Comparison of ENCODE assay signal across 17 cellular contexts in genomic region chr16:57890752-57891111, GRCh38.
DNase-seq lines count a peak whose midpoint lies in the region; ATAC-seq and TF ChIP-seq lines count a peak whose summit lies in the region.
"Had no signal": no experiment of that assay in that cellular context is flagged by ENCODE, and none has a peak within 500 bp of the region (broad histone marks: within the 10 kb centered on the region; RNA-seq: fewer than 3 reads in every experiment).

No MANE protein-coding gene starts in this region.

- WGBS in right cardiac atrium = 78% methylated on average over 3 of the region's 3 CpGs

- in situ Hi-C loops in brain microvascular endothelial cell (cut with HindIII; ENCODE audit: low pct_ligation_motif_present, low sequenced_read_pairs) = no loop called here

- TF ChIP-seq CTCF in right atrium auricular region (IDR thresholded peaks at IDR 0.05) = no peak
- no peak for TF ChIP-seq CTCF in nephron progenitor cell (IDR thresholded peaks at IDR 0.05)
- TF ChIP-seq CTCF in brain microvascular endothelial cell (IDR thresholded peaks at IDR 0.05; ENCODE audit: low read depth, low read length, missing control alignments) = no peak

- no peaks in the 10 kb centered on the region for H3K9me3 ChIP-seq in right atrium auricular region
- no peaks in the 10 kb centered on the region for H3K9me3 ChIP-seq in right cardiac atrium (ENCODE audit: control insufficient read depth, low read length)

- H3K27me3 ChIP-seq in right atrium auricular region (no peaks in the 10 kb centered on the region), right cardiac atrium (ENCODE audit: control insufficient read depth, insufficient read depth) (no peaks in the 10 kb centered on the region), brain microvascular endothelial cell (replicated peaks) (no peaks in the 10 kb centered on the region)

- DNase-seq in Right ventricle myocardium inferior (ENCODE audit: missing footprints) (no peak), right atrium auricular region (ENCODE audit: low spot score) (no peak), right cardiac atrium (no peak), nephron progenitor cell (no peak), dermis blood vessel endothelial cell (no peak), brain microvascular endothelial cell (no peak)
- DNase-seq in activated T-helper 1 cell treated with anti-CD3 and anti-CD28 coated beads, Interleukin-12 subunit alpha, Interleukin-12 subunit beta, Interleukin-2, Interleukin-4 antibody, amounts not matched to agents 30 ng/mL and 10 ng/mL and 1 ng/mL, durations not matched to agents 14 hours and 24 hours and 36 hours (ENCODE audit: low spot score) = no peak
- DNase-seq: C1 segment of cervical spinal cord, H7, NCI-H2029, NCI-H2171 treated with DMSO at 0.1 percent for 48 hours, NCI-H82, SHP77 treated with DMSO at 0.1 percent for 48 hours had no signal

- H3K9me3 Mint-ChIP-seq in nephron progenitor cell = no peaks in the 10 kb centered on the region
- H3K9me3 Mint-ChIP-seq in activated T-helper 1 cell treated with anti-CD3 and anti-CD28 coated beads, Interleukin-12 subunit alpha, Interleukin-12 subunit beta, Interleukin-2, Interleukin-4 antibody, amounts not matched to agents 30 ng/mL and 10 ng/mL and 1 ng/mL, durations not matched to agents 14 hours and 24 hours and 36 hours = no peaks in the 10 kb centered on the region

- H3K27ac ChIP-seq in right atrium auricular region = peak overlapping the region in 1 of 2 donors; percentile 55
- no peak overlapping the region for H3K27ac ChIP-seq in right cardiac atrium (ENCODE audit: low read length)
- no peak overlapping the region for H3K27ac ChIP-seq in brain microvascular endothelial cell
- H3K27ac ChIP-seq: 22Rv1 had no signal

- ATAC-seq in Right ventricle myocardium inferior (peak; percentile 18), right cardiac atrium (peak; percentile 10 to 34), GM19452 (IDR thresholded peaks at IDR 0.05; ENCODE audit: unreplicated experiment) (no peak)
- ATAC-seq: Panc1 had no signal

- peaks cover 16% of the 10 kb centered on the region for H3K4me1 Mint-ChIP-seq in nephron progenitor cell
- H3K4me1 Mint-ChIP-seq in activated T-helper 1 cell treated with anti-CD3 and anti-CD28 coated beads, Interleukin-12 subunit alpha, Interleukin-12 subunit beta, Interleukin-2, Interleukin-4 antibody, amounts not matched to agents 30 ng/mL and 10 ng/mL and 1 ng/mL, durations not matched to agents 14 hours and 24 hours and 36 hours (ENCODE audit: low read depth) = peaks cover 21% of the 10 kb centered on the region

- H3K27me3 Mint-ChIP-seq in nephron progenitor cell (ENCODE audit: low read depth, poor library complexity) = peaks cover 19% of the 10 kb centered on the region
- H3K27me3 Mint-ChIP-seq in activated T-helper 1 cell treated with anti-CD3 and anti-CD28 coated beads, Interleukin-12 subunit alpha, Interleukin-12 subunit beta, Interleukin-2, Interleukin-4 antibody, amounts not matched to agents 30 ng/mL and 10 ng/mL and 1 ng/mL, durations not matched to agents 14 hours and 24 hours and 36 hours (ENCODE audit: insufficient read depth) = peaks cover 21% of the 10 kb centered on the region

- no peaks in the 10 kb centered on the region for H3K36me3 Mint-ChIP-seq in nephron progenitor cell (ENCODE audit: low read depth)
- no peaks in the 10 kb centered on the region for H3K36me3 Mint-ChIP-seq in activated T-helper 1 cell treated with anti-CD3 and anti-CD28 coated beads, Interleukin-12 subunit alpha, Interleukin-12 subunit beta, Interleukin-2, Interleukin-4 antibody, amounts not matched to agents 30 ng/mL and 10 ng/mL and 1 ng/mL, durations not matched to agents 14 hours and 24 hours and 36 hours (ENCODE audit: low read depth)

- H3K36me3 ChIP-seq in right atrium auricular region = no peaks in the 10 kb centered on the region
- no peaks in the 10 kb centered on the region for H3K36me3 ChIP-seq in brain microvascular endothelial cell (replicated peaks)

- H3K27ac Mint-ChIP-seq in nephron progenitor cell = peak overlapping the region; percentile 64
- no peak overlapping the region for H3K27ac Mint-ChIP-seq in activated T-helper 1 cell treated with anti-CD3 and anti-CD28 coated beads, Interleukin-12 subunit alpha, Interleukin-12 subunit beta, Interleukin-2, Interleukin-4 antibody, amounts not matched to agents 30 ng/mL and 10 ng/mL and 1 ng/mL, durations not matched to agents 14 hours and 24 hours and 36 hours
- H3K27ac Mint-ChIP-seq: IgD-negative memory B cell had no signal

- intact Hi-C loops in Right ventricle myocardium inferior (cut with DNase I) (no loop called here), right cardiac atrium (cut with DNase I) (no loop called here)
- intact Hi-C loops in activated T-helper 1 cell treated with anti-CD3 and anti-CD28 coated beads, Interleukin-12 subunit alpha, Interleukin-12 subunit beta, Interleukin-2, Interleukin-4 antibody, amounts not matched to agents 30 ng/mL and 10 ng/mL and 1 ng/mL, durations not matched to agents 14 hours and 24 hours and 36 hours (cut with micrococcal nuclease) = loop anchor here (10.0 kb wide), 1 partner anchor 96 kb away; no protein-coding TSS in a partner anchor

- no peak overlapping the region for H3K4me3 Mint-ChIP-seq in nephron progenitor cell
- no peak overlapping the region for H3K4me3 Mint-ChIP-seq in activated T-helper 1 cell treated with anti-CD3 and anti-CD28 coated beads, Interleukin-12 subunit alpha, Interleukin-12 subunit beta, Interleukin-2, Interleukin-4 antibody, amounts not matched to agents 30 ng/mL and 10 ng/mL and 1 ng/mL, durations not matched to agents 14 hours and 24 hours and 36 hours
- H3K4me3 Mint-ChIP-seq: IgD-negative memory B cell had no signal

- no peak overlapping the region for H3K4me3 ChIP-seq in right atrium auricular region
- no peak overlapping the region for H3K4me3 ChIP-seq in right cardiac atrium (ENCODE audit: low read length)
- no peak overlapping the region for H3K4me3 ChIP-seq in brain microvascular endothelial cell (ENCODE audit: low read depth, low read length)

- H3K4me1 ChIP-seq in right atrium auricular region = peaks cover 0 to 5% of the 10 kb centered on the region in 2 donors
- H3K4me1 ChIP-seq in right cardiac atrium (ENCODE audit: control insufficient read depth, insufficient read depth, low read length) = no peaks in the 10 kb centered on the region
